In genomic region chr5:96065577-96066385, GRCh38 we compare ENCODE assay signal across 11 cellular contexts.
DNase-seq lines count a peak whose midpoint lies in the region; ATAC-seq lines count a peak whose summit lies in the region.
"Had no signal": no experiment of that assay in that cellular context is flagged by ENCODE, and none has a peak within 500 bp of the region (broad histone marks: within the 10 kb centered on the region; RNA-seq: fewer than 3 reads in every experiment).

No MANE protein-coding gene starts in this region.

- peaks cover 29% of the 10 kb centered on the region for H3K4me1 Mint-ChIP-seq in activated T-helper 17 cell treated with anti-CD3 and anti-CD28 coated beads, Interleukin-2, amount 50 U/mL, for 72 hours
- H3K4me1 Mint-ChIP-seq in CD8-positive, alpha-beta memory T cell, result no peaks in the 10 kb centered on the region

- no peak overlapping the region for H3K4me3 ChIP-seq in HUES64 (ENCODE audit: low read length)
- no peak overlapping the region for H3K4me3 ChIP-seq in CD8-positive, alpha-beta memory T cell (ENCODE audit: low read length)
- no peak overlapping the region for H3K4me3 ChIP-seq in effector memory CD4-positive, alpha-beta T cell (ENCODE audit: insufficient read depth, low read depth, low read length, poor library complexity, severe bottlenecking)
- H3K4me3 ChIP-seq: SJSA1, testis had no signal

- CTCF ChIA-PET in CD8-positive, alpha-beta memory T cell (lab: Charles Lee), result no interaction called here

- ATAC-seq in activated T-helper 17 cell treated with anti-CD3 and anti-CD28 coated beads, Interleukin-2, amount 50 U/mL, for 72 hours (replicated peaks), result peak; percentile 57
- peak; percentile 91 for ATAC-seq in left colon

- no peaks in the 10 kb centered on the region for H3K36me3 ChIP-seq in HUES64 (ENCODE audit: insufficient read depth, low read length)
- no peaks in the 10 kb centered on the region for H3K36me3 ChIP-seq in CD8-positive, alpha-beta memory T cell (ENCODE audit: insufficient read depth, low read length)
- H3K36me3 ChIP-seq in effector memory CD4-positive, alpha-beta T cell (ENCODE audit: control insufficient read depth, insufficient read depth, low read length), result no peaks in the 10 kb centered on the region
- H3K36me3 ChIP-seq: SJSA1 had no signal

- no peaks in the 10 kb centered on the region for H3K27me3 ChIP-seq in HUES64 (ENCODE audit: insufficient read depth, low read length)
- H3K27me3 ChIP-seq in CD8-positive, alpha-beta memory T cell (ENCODE audit: insufficient read depth, low read length, poor library complexity, severe bottlenecking), result no peaks in the 10 kb centered on the region
- H3K27me3 ChIP-seq in effector memory CD4-positive, alpha-beta T cell (replicated peaks; ENCODE audit: control insufficient read depth, insufficient read depth, low read length, poor library complexity, severe bottlenecking), result no peaks in the 10 kb centered on the region
- H3K27me3 ChIP-seq: SJSA1, testis had no signal

- DNase-seq in ELR (ENCODE audit: low read depth) (peak; percentile 13), left colon (no peak), foreskin melanocyte (no peak), DMS53 (lab: John Stamatoyannopoulos, UW) (no peak)
- DNase-seq in CD8-positive, alpha-beta memory T cell, result no peak
- DNase-seq in effector memory CD4-positive, alpha-beta T cell, result no peak
- DNase-seq: NCI-H2171, testis had no signal

- H3K4me3 Mint-ChIP-seq in activated T-helper 17 cell treated with anti-CD3 and anti-CD28 coated beads, Interleukin-2, amount 50 U/mL, for 72 hours, result peak overlapping the region; percentile 53
- no peak overlapping the region for H3K4me3 Mint-ChIP-seq in CD8-positive, alpha-beta memory T cell

- H3K9ac ChIP-seq in HUES64 (ENCODE audit: low read depth, low read length), result no peak overlapping the region

- H3K27me3 Mint-ChIP-seq in activated T-helper 17 cell treated with anti-CD3 and anti-CD28 coated beads, Interleukin-2, amount 50 U/mL, for 72 hours, result no peaks in the 10 kb centered on the region
- H3K27me3 Mint-ChIP-seq in CD8-positive, alpha-beta memory T cell, result peaks cover 0 to 1% of the 10 kb centered on the region in 2 donors

- no peaks in the 10 kb centered on the region for H3K9me3 ChIP-seq in HUES64 (ENCODE audit: insufficient read depth, low read depth, low read length)
- H3K9me3 ChIP-seq in CD8-positive, alpha-beta memory T cell (ENCODE audit: low read length), result no peaks in the 10 kb centered on the region
- H3K9me3 ChIP-seq in effector memory CD4-positive, alpha-beta T cell (ENCODE audit: control insufficient read depth, low read length), result no peaks in the 10 kb centered on the region
- H3K9me3 ChIP-seq: SJSA1, testis had no signal

- POLR2A ChIA-PET in CD8-positive, alpha-beta memory T cell (lab: Charles Lee), result no interaction called here

- H3K9me3 Mint-ChIP-seq in activated T-helper 17 cell treated with anti-CD3 and anti-CD28 coated beads, Interleukin-2, amount 50 U/mL, for 72 hours, result no peaks in the 10 kb centered on the region
- no peaks in the 10 kb centered on the region for H3K9me3 Mint-ChIP-seq in CD8-positive, alpha-beta memory T cell

- intact Hi-C loops in left colon (cut with DNase I, micrococcal nuclease), result no loop called here

- peak overlapping the region; percentile 93 for H3K27ac Mint-ChIP-seq in activated T-helper 17 cell treated with anti-CD3 and anti-CD28 coated beads, Interleukin-2, amount 50 U/mL, for 72 hours
- H3K27ac Mint-ChIP-seq in CD8-positive, alpha-beta memory T cell, result no peak overlapping the region

- H3K27ac ChIP-seq in HUES64 (ENCODE audit: low read depth, low read length), result 0 out of 2 replicates have a peak overlapping the region, but pooled peaks have one; percentile 15
- no peak overlapping the region for H3K27ac ChIP-seq in CD8-positive, alpha-beta memory T cell (ENCODE audit: low read depth, low read length)
- H3K27ac ChIP-seq in effector memory CD4-positive, alpha-beta T cell (ENCODE audit: insufficient read depth, low read length, poor library complexity, severe bottlenecking), result no peak overlapping the region
- H3K27ac ChIP-seq: SJSA1, testis had no signal

- H3K4me1 ChIP-seq in HUES64 (ENCODE audit: insufficient read depth, low read length), result peaks cover 33% of the 10 kb centered on the region
- H3K4me1 ChIP-seq in CD8-positive, alpha-beta memory T cell (ENCODE audit: insufficient read depth, low read length), result no peaks in the 10 kb centered on the region
- no peaks in the 10 kb centered on the region for H3K4me1 ChIP-seq in effector memory CD4-positive, alpha-beta T cell (ENCODE audit: control insufficient read depth, insufficient read depth, low read length, poor library complexity, severe bottlenecking)
- H3K4me1 ChIP-seq: testis had no signal

- no peaks in the 10 kb centered on the region for H3K36me3 Mint-ChIP-seq in activated T-helper 17 cell treated with anti-CD3 and anti-CD28 coated beads, Interleukin-2, amount 50 U/mL, for 72 hours (ENCODE audit: low read depth)
- no peaks in the 10 kb centered on the region for H3K36me3 Mint-ChIP-seq in CD8-positive, alpha-beta memory T cell
